ENCODE assay signal across 3 cellular contexts in genomic region chr7:45335024-45335423, GRCh38.
A peak's percentile ranks its signal among the peaks of the same experiment; 100 is the strongest.
DNase-seq lines count a peak whose midpoint lies in the region; ATAC-seq, FAIRE-seq and TF ChIP-seq lines count a peak whose summit lies in the region.
"Not testable (repeated sequence)": the region's sequence is repeated elsewhere in the genome, so short reads cannot be mapped to it uniquely, and the experiment has no call there.

No MANE protein-coding gene starts in this region.

- H3K79me2 ChIP-seq in K562 (ENCODE audit: control insufficient read depth, insufficient read depth, low read length); HepG2 (ENCODE audit: insufficient read depth, low read length): not testable (repeated sequence)

- H3K36me3 ChIP-seq in K562 (ENCODE audit: control insufficient read depth, insufficient read depth, low read length); HepG2 (replicated peaks in 1 of 2; ENCODE audit: control insufficient read depth in 1 of 2, insufficient read depth in 2 of 2, low read length in 2 of 2): not testable (repeated sequence)

- intact Hi-C loops in K562 (cut with micrococcal nuclease); HepG2 (cut with micrococcal nuclease; ENCODE audit: unreplicated experiment): not testable (repeated sequence)

- H3K4me3 ChIP-seq in K562; HepG2 (replicated peaks in 1 of 3; ENCODE audit: insufficient read depth in 1 of 3, low read depth in 2 of 3, low read length in 3 of 3): not testable (repeated sequence)

- not testable (repeated sequence) for H3K9ac ChIP-seq in K562 (ENCODE audit: insufficient read depth in 1 of 2, low read depth in 2 of 2, low read length in 2 of 2); HepG2 (ENCODE audit: insufficient read depth, low read depth, low read length)

- WGBS in K562 (ENCODE audit: insufficient coverage, low coverage, missing lambda C conversion rate) = 0% methylated on average over 2 of the region's 2 CpGs
- WGBS in HepG2 (ENCODE audit: low lambda C conversion rate) = 4% methylated on average over 2 of the region's 2 CpGs

- in situ Hi-C loops in K562 (cut with MboI); HepG2 (cut with HindIII; ENCODE audit: extremely low pct_ligation_motif_present, low pct_unique_long_range_greater_than_20kb): not testable (repeated sequence)

- not testable (repeated sequence) for TF ChIP-seq EP300 in K562 (IDR thresholded peaks at IDR 0.05; ENCODE audit: low read length); HepG2 (CRISPR knock-in tag; IDR thresholded peaks at IDR 0.05; ENCODE audit: borderline replicate concordance)
- 0 out of 4 replicates have a peak, but pooled peaks of 1 of the 2 experiments have one; percentile 27 for TF ChIP-seq EP300 in HepG2 (IDR thresholded peaks at IDR 0.05; ENCODE audit: low read depth in 2 of 2, low read length in 2 of 2)

- not testable (repeated sequence) for H2AFZ ChIP-seq in K562 (ENCODE audit: low read depth, low read length); HepG2 (ENCODE audit: low read length)

- DNase-seq in DMS53 (lab: John Stamatoyannopoulos, UW) = peak; percentile 9
- DNase-seq in K562 (ENCODE audit: extremely low read depth in 1 of 4, low spot score in 3 of 4) = not testable (repeated sequence)
- DNase-seq in HepG2 (ENCODE audit: low spot score) = peak; percentile 39

- CTCF ChIA-PET in K562 (lab: Yijun Ruan, JAX; ENCODE audit: low intra/inter-chr PET ratio); HepG2 (lab: Yijun Ruan, JAX; ENCODE audit: low intra/inter-chr PET ratio, low total read pairs): not testable (repeated sequence)

- ATAC-seq in K562, HepG2: not testable (repeated sequence)

- not testable (repeated sequence) for TF ChIP-seq RAD21 in K562 (CRISPR knock-in tag; conservative IDR thresholded peaks at IDR 0.05 in 1 of 2, IDR thresholded peaks at IDR 0.05 in 1 of 2); HepG2 (CRISPR knock-in tag; IDR thresholded peaks at IDR 0.05)

- not testable (repeated sequence) for BruUV-seq in K562 (replicated peaks; lab: Mats Ljungman, UMichigan); HepG2 (replicated peaks; lab: Mats Ljungman, UMichigan)

- not testable (repeated sequence) for H3K4me2 ChIP-seq in K562 (ENCODE audit: insufficient read depth, low read length); HepG2 (ENCODE audit: low read depth, low read length)

- TF ChIP-seq CTCF in K562 (IDR thresholded peaks at IDR 0.05 in 2 of 3, conservative IDR thresholded peaks at IDR 0.05 in 1 of 3; ENCODE audit: insufficient read depth in 2 of 3, low read depth in 1 of 3, low read length in 3 of 3); HepG2 (CRISPR knock-in tag; IDR thresholded peaks at IDR 0.05): not testable (repeated sequence)

- not testable (repeated sequence) for H3K4me1 ChIP-seq in K562 (replicated peaks in 1 of 2; ENCODE audit: control insufficient read depth in 2 of 2, insufficient read depth in 2 of 2, low read length in 2 of 2)
- peaks cover 10% of the 10 kb centered on the region; the same call in 1 of the 2 replicates for H3K4me1 ChIP-seq in HepG2 (ENCODE audit: insufficient read depth, low read length)

- H3K9me3 ChIP-seq in K562 (replicated peaks; ENCODE audit: control insufficient read depth, insufficient read depth, low read depth, low read length); HepG2 (ENCODE audit: low read length): not testable (repeated sequence)

- not testable (repeated sequence) for H3K9me1 ChIP-seq in K562 (ENCODE audit: control insufficient read depth, insufficient read depth, low read length)

- POLR2A ChIA-PET in K562 (lab: Yijun Ruan, JAX); HepG2 (lab: Yijun Ruan, JAX): not testable (repeated sequence)

- not testable (repeated sequence) for TF ChIP-seq POLR2A in K562 (conservative IDR thresholded peaks at IDR 0.05); HepG2 (IDR thresholded peaks at IDR 0.05; ENCODE audit: insufficient read depth in 1 of 2, low read depth in 2 of 2, low read length in 2 of 2)

- not testable (repeated sequence) for H4K20me1 ChIP-seq in K562 (replicated peaks; ENCODE audit: control insufficient read depth, insufficient read depth, low read length); HepG2 (ENCODE audit: insufficient read depth, low read length)

- FAIRE-seq in K562 (lab: Jason Lieb, UNC); HepG2 (lab: Jason Lieb, UNC): not testable (repeated sequence)

- not testable (repeated sequence) for H3K27ac ChIP-seq in K562 (ENCODE audit: extremely low read depth, low read depth, low read length); HepG2 (ENCODE audit: extremely low read length, insufficient read depth, low read length)

- not testable (repeated sequence) for H3K27me3 ChIP-seq in K562 (ENCODE audit: control insufficient read depth in 2 of 2, insufficient read depth in 2 of 2, low read length in 2 of 2); HepG2 (ENCODE audit: control insufficient read depth in 1 of 2, insufficient read depth in 2 of 2, low read length in 2 of 2)

TF ChIP-seq in K562, 482 proteins besides CTCF, POLR2A, EP300 and RAD21:
- TF ChIP-seq ZNF507 (tag; conservative IDR thresholded peaks at IDR 0.05) = peak; percentile 50
TF ChIP-seq in K562: peak in this region for 1; not testable (repeated sequence) for 481.

TF ChIP-seq in HepG2, 621 proteins besides CTCF, POLR2A, EP300 and RAD21 (continues in another document):
- peak; percentile 57; the same call in 1 of the 2 replicates for TF ChIP-seq TRIM24 (CRISPR knock-in tag; IDR thresholded peaks at IDR 0.05)
- peak; percentile 39; the same call in 1 of the 2 replicates for TF ChIP-seq CEBPB (IDR thresholded peaks at IDR 0.05; ENCODE audit: borderline replicate concordance, low read depth, low read length)
- TF ChIP-seq ISL2 (CRISPR knock-in tag; IDR thresholded peaks at IDR 0.05) = peak; percentile 88
- TF ChIP-seq, protein P1, sequence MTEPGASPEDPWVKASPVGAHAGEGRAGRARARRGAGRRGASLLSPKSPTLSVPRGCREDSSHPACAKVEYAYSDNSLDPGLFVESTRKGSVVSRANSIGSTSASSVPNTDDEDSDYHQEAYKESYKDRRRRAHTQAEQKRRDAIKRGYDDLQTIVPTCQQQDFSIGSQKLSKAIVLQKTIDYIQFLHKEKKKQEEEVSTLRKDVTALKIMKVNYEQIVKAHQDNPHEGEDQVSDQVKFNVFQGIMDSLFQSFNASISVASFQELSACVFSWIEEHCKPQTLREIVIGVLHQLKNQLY (CRISPR knock-in tag; IDR thresholded peaks at IDR 0.05) = 0 out of 2 replicates have a peak, but pooled peaks have one; percentile 21
- TF ChIP-seq, protein P2, sequence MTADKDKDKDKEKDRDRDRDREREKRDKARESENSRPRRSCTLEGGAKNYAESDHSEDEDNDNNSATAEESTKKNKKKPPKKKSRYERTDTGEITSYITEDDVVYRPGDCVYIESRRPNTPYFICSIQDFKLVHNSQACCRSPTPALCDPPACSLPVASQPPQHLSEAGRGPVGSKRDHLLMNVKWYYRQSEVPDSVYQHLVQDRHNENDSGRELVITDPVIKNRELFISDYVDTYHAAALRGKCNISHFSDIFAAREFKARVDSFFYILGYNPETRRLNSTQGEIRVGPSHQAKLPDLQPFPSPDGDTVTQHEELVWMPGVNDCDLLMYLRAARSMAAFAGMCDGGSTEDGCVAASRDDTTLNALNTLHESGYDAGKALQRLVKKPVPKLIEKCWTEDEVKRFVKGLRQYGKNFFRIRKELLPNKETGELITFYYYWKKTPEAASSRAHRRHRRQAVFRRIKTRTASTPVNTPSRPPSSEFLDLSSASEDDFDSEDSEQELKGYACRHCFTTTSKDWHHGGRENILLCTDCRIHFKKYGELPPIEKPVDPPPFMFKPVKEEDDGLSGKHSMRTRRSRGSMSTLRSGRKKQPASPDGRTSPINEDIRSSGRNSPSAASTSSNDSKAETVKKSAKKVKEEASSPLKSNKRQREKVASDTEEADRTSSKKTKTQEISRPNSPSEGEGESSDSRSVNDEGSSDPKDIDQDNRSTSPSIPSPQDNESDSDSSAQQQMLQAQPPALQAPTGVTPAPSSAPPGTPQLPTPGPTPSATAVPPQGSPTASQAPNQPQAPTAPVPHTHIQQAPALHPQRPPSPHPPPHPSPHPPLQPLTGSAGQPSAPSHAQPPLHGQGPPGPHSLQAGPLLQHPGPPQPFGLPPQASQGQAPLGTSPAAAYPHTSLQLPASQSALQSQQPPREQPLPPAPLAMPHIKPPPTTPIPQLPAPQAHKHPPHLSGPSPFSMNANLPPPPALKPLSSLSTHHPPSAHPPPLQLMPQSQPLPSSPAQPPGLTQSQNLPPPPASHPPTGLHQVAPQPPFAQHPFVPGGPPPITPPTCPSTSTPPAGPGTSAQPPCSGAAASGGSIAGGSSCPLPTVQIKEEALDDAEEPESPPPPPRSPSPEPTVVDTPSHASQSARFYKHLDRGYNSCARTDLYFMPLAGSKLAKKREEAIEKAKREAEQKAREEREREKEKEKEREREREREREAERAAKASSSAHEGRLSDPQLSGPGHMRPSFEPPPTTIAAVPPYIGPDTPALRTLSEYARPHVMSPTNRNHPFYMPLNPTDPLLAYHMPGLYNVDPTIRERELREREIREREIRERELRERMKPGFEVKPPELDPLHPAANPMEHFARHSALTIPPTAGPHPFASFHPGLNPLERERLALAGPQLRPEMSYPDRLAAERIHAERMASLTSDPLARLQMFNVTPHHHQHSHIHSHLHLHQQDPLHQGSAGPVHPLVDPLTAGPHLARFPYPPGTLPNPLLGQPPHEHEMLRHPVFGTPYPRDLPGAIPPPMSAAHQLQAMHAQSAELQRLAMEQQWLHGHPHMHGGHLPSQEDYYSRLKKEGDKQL (CRISPR knock-in tag; IDR thresholded peaks at IDR 0.05; ENCODE audit: low read depth) = peak; percentile 51; the same call in 1 of the 2 replicates
- peak; percentile 34; the same call in 1 of the 2 replicates for TF ChIP-seq ATF7 (IDR thresholded peaks at IDR 0.05)
- TF ChIP-seq ATF7 (CRISPR knock-in tag; IDR thresholded peaks at IDR 0.05) = not testable (repeated sequence)
- 0 out of 2 replicates have a peak, but pooled peaks have one; percentile 27 for TF ChIP-seq HOXA5 (CRISPR knock-in tag; IDR thresholded peaks at IDR 0.05)
